ENCODE assay signal across 9 cellular contexts in genomic region chrX:53073115-53073581, GRCh38. TPM values are rescaled to one million over a fixed set of nuclear protein-coding genes. Genes with fewer than 3 reads are reported as not detected.
DNase-seq lines count a peak whose midpoint lies in the region; ATAC-seq and TF ChIP-seq lines count a peak whose summit lies in the region.
"Had no signal": no experiment of that assay in that cellular context is flagged by ENCODE, and none has a peak within 500 bp of the region (broad histone marks: within the 10 kb centered on the region; RNA-seq: fewer than 3 reads in every experiment).

No MANE protein-coding gene starts in this region.

- intact Hi-C loops in thyroid gland (cut with DNase I), result loop anchor here (10.0 kb wide), 1 partner anchor 152 kb away; the partner anchor contains the start of gene KDM5C

- ATAC-seq in HG03354 (IDR thresholded peaks at IDR 0.05; ENCODE audit: poor library complexity, severe bottlenecking, unreplicated experiment), result no peak

- TF ChIP-seq CTCF in thyroid gland (IDR thresholded peaks at IDR 0.05), result no peak

- H3K36me3 ChIP-seq in thyroid gland, result no peaks in the 10 kb centered on the region

- 51% methylated on average over 5 to 6 of the region's 6 CpGs for WGBS in thyroid gland, 2 donors

- H3K27ac ChIP-seq in thyroid gland, result peak overlapping the region; percentile 70 to 89 (median 80)

- H3K4me3 ChIP-seq in thyroid gland (replicated peaks in 1 of 3), result no peak overlapping the region

- TF ChIP-seq POLR2A in thyroid gland (IDR thresholded peaks at IDR 0.05), result peak in 1 of 2 donors; percentile 6

- peak; percentile 57 for DNase-seq in activated CD8-positive, alpha-beta memory T cell treated with anti-CD3 and anti-CD28 coated beads for 24 hours
- no peak for DNase-seq in activated CD8-positive, alpha-beta memory T cell treated with anti-CD3 and anti-CD28 coated beads, Interleukin-2, amount 50 U/mL, for 48 hours
- DNase-seq in NCI-H69 (lab: John Stamatoyannopoulos, UW) (peak; percentile 91), cerebellar cortex (ENCODE audit: low spot score) (peak; percentile 65), thyroid gland (peak in 1 of 2 donors; percentile 53), OCI-M1 (lab: John Stamatoyannopoulos, UW) (no peak)
- DNase-seq in stimulated activated CD4-positive, alpha-beta T cell treated with anti-CD3 and anti-CD28 coated beads, Interleukin-12 subunit alpha, Interleukin-12 subunit beta, amount 100 ng/mL, for 4 hours, result no peak
- DNase-seq: NCI-H1048 had no signal

- H3K27me3 ChIP-seq in thyroid gland, result no peaks in the 10 kb centered on the region

- peaks cover 0 to 7% of the 10 kb centered on the region in 2 donors for H3K4me1 ChIP-seq in thyroid gland

- H3K9me3 ChIP-seq in thyroid gland, result no peaks in the 10 kb centered on the region

RNA-seq across cellular contexts. Expression of gene TSPYL2, which starts 9.0 kb away (rescaled TPM):
- total RNA-seq in thyroid gland, result 10 to 100 TPM; 30.9 to 83.1 (median 49.1) TPM

RNA-seq across cellular contexts. Expression of gene KANTR, which starts 20.8 kb away (rescaled TPM):
- total RNA-seq in thyroid gland, result 10 to 100 TPM; 15.5 to 41.5 (median 21.8) TPM

RNA-seq across cellular contexts. Expression of gene GPR173, which starts 24.6 kb away (rescaled TPM):
- total RNA-seq in thyroid gland, result 1 to 10 TPM in 2 of 4 donors, under 1 TPM in 2; 0.78 to 1.3 (median 1.1) TPM

Comparison
In these comparisons a context has a peak if more than half of its experiments do, and no peak if none do; other contexts are left out.
1. DNase-seq: peak in activated CD8-positive, alpha-beta memory T cell treated with anti-CD3 and anti-CD28 coated beads for 24 hours (single experiment), NCI-H69 (single experiment) and cerebellar cortex (single experiment); none in activated CD8-positive, alpha-beta memory T cell treated with anti-CD3 and anti-CD28 coated beads, Interleukin-2, amount 50 U/mL, for 48 hours (single experiment), stimulated activated CD4-positive, alpha-beta T cell treated with anti-CD3 and anti-CD28 coated beads, Interleukin-12 subunit alpha, Interleukin-12 subunit beta, amount 100 ng/mL, for 4 hours (single experiment) and OCI-M1 (single experiment).